In genomic region chr2:94876523-94876863, GRCh38 we compare ENCODE assay signal across 21 cellular contexts. TPM values are rescaled to one million over a fixed set of nuclear protein-coding genes. Genes with fewer than 3 reads are reported as not detected.
"Had no signal": no experiment of that assay in that cellular context is flagged by ENCODE, and none has a peak within 500 bp of the region (broad histone marks: within the 10 kb centered on the region; RNA-seq: fewer than 3 reads in every experiment).

No MANE protein-coding gene starts in this region.

- FAIRE-seq: HepG2, RCC 7860 had no signal

- ATAC-seq: HepG2 had no signal

- DNase-seq: IMR-90, Kasumi-1, MM.1S, NCI-H1092 treated with DMSO at 0.1 percent for 48 hours, NCI-H1436, NCI-H187, NCI-H2029, NCI-H2171 treated with DMSO at 0.1 percent for 48 hours, NCI-H510A, NCI-H524 treated with DMSO at 0.1 percent for 48 hours, NCI-H69, NCI-H774, RPMI8226, SHP77, SW 1271 had no signal

- H3K4me2 ChIP-seq: KMS-11 had no signal

- H3K27ac ChIP-seq: KMS-11 had no signal

RNA-seq across cellular contexts. Expression of gene TEKT4, which starts 5.3 kb away (rescaled TPM):
- total RNA-seq: HepG2, HT-29, IMR-90, M059J, SK-MEL-5 had no signal
